16 cellular contexts compared by ENCODE assay signal in the genomic region with DNA sequence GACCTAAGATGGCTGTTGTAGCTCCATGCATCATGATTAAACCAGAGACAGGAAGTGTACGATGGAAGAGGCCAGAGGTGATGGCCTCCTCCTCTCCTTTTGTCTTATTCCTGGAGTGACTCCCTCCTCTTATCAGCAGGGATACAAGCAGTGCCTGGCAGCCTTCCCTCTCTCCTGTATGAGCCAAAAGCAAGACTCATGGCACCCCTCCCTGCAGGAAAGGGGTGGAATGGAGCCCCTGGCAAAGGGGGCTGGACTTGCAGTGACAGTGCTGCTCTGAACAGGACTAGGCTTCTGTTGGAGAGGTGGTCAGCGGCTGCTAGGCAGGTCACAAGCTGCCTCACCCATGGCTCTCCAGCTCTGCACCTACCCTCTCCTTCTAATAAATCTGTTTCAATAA. TPM values are rescaled to one million over a fixed set of nuclear protein-coding genes. Genes with fewer than 3 reads are reported as not detected.
DNase-seq lines count a peak whose midpoint lies in the region; ATAC-seq and TF ChIP-seq lines count a peak whose summit lies in the region.
"Had no signal": no experiment of that assay in that cellular context is flagged by ENCODE, and none has a peak within 500 bp of the region (broad histone marks: within the 10 kb centered on the region; RNA-seq: fewer than 3 reads in every experiment).

No MANE protein-coding gene starts in this region.

- TF ChIP-seq CTCF in right atrium auricular region (IDR thresholded peaks at IDR 0.05) (no peak), heart left ventricle (IDR thresholded peaks at IDR 0.05) (no peak)

- WGBS in heart left ventricle, 4 donors, result 60 to 75% (median 65%) methylated on average over 2 of the region's 2 CpGs
- 77% methylated on average over 2 of the region's 2 CpGs for WGBS in right cardiac atrium

- H3K9me3 ChIP-seq in right atrium auricular region (peaks cover 0 to 8% of the 10 kb centered on the region in 2 donors), heart left ventricle (peaks cover 0 to 16% (median 0%) of the 10 kb centered on the region in 12 donors), right cardiac atrium (ENCODE audit: control insufficient read depth, low read length) (no peaks in the 10 kb centered on the region)
- H3K9me3 ChIP-seq: HAP-1 had no signal

- H3K4me1 ChIP-seq in right atrium auricular region (peaks cover 0 to 12% of the 10 kb centered on the region in 2 donors), heart left ventricle (peaks cover 0 to 10% (median 0%) of the 10 kb centered on the region in 12 donors), right cardiac atrium (ENCODE audit: control insufficient read depth, insufficient read depth, low read length) (peaks cover 6% of the 10 kb centered on the region)
- H3K4me1 ChIP-seq: BLaER1, HAP-1 had no signal

- ATAC-seq in Right ventricle myocardium inferior, result peak; percentile 89
- peak; percentile 89 to 95 (median 94) for ATAC-seq in heart left ventricle
- peak; percentile 86 to 87 for ATAC-seq in right cardiac atrium
- no peak for ATAC-seq in HG03469 (IDR thresholded peaks at IDR 0.05; ENCODE audit: unreplicated experiment)
- no peak for ATAC-seq in HG03457 (IDR thresholded peaks at IDR 0.05; ENCODE audit: unreplicated experiment)

- TF ChIP-seq POLR2A in heart left ventricle (IDR thresholded peaks at IDR 0.05), result no peak

- intact Hi-C loops in Right ventricle myocardium inferior (cut with DNase I) (no loop called here), heart left ventricle (cut with DNase I) (loop anchor here in 1 of 10 donors (5.0 kb wide), 1 partner anchor 63 kb away; no protein-coding TSS in a partner anchor), right cardiac atrium (cut with DNase I) (no loop called here)

- H3K27ac ChIP-seq in right atrium auricular region (peak overlapping the region in 1 of 2 donors; percentile 45), heart left ventricle (peak overlapping the region in 9 of 12 donors; percentile 8 to 76 (median 48)), right cardiac atrium (ENCODE audit: low read length) (peak overlapping the region; percentile 36)
- H3K27ac ChIP-seq: 22Rv1, BLaER1 had no signal

- H3K27me3 ChIP-seq in right atrium auricular region, result no peaks in the 10 kb centered on the region
- no peaks in the 10 kb centered on the region for H3K27me3 ChIP-seq in heart left ventricle
- H3K27me3 ChIP-seq in right cardiac atrium (ENCODE audit: control insufficient read depth, insufficient read depth), result no peaks in the 10 kb centered on the region
- H3K27me3 ChIP-seq: BLaER1 had no signal

- no peak for DNase-seq in Right ventricle myocardium inferior (ENCODE audit: missing footprints)
- no peak for DNase-seq in right atrium auricular region (ENCODE audit: low spot score)
- peak; percentile 41 to 91 (median 73) for DNase-seq in heart left ventricle
- peak; percentile 61 to 87 (median 71) for DNase-seq in right cardiac atrium
- no peak for DNase-seq in COLO668 (lab: John Stamatoyannopoulos, UW; ENCODE audit: unreplicated experiment)
- DNase-seq: AML-193; CD8-positive, alpha-beta memory T cell; DMS53; GF-D8 had no signal

- H3K36me3 ChIP-seq in right atrium auricular region (peaks cover 55% of the 10 kb centered on the region), heart left ventricle (peaks cover 0 to 61% (median 52%) of the 10 kb centered on the region in 9 donors)

- H3K4me3 ChIP-seq in right atrium auricular region (no peak overlapping the region), heart left ventricle (no peak overlapping the region), right cardiac atrium (ENCODE audit: low read length) (no peak overlapping the region)
- H3K4me3 ChIP-seq: BLaER1, HAP-1 had no signal

RNA-seq across cellular contexts. Expression of a gene that starts 8.4 kb away (rescaled TPM):
- total RNA-seq in Right ventricle myocardium inferior (7.7 TPM), right atrium auricular region (1 to 10 TPM; 3.9 to 7.0 TPM), heart left ventricle (10 to 100 TPM in 1 of 9 donors, 1 to 10 TPM in 8; 4.6 to 10.5 (median 7.0) TPM), right cardiac atrium (1 to 10 TPM; 4.5 to 7.9 (median 5.4) TPM)
- polyA plus RNA-seq in heart left ventricle (10 to 100 TPM in 1 of 2 donors, 1 to 10 TPM in 1; 5.4 to 13.5 TPM), right cardiac atrium (5.0 TPM)

RNA-seq across cellular contexts. Expression of a gene that starts 8.6 kb away (rescaled TPM):
- total RNA-seq in Right ventricle myocardium inferior (40.8 TPM), right atrium auricular region (10 to 100 TPM; 34.4 to 41.6 TPM), heart left ventricle (10 to 100 TPM; 30.6 to 66.5 (median 41.4) TPM), right cardiac atrium (10 to 100 TPM; 37.2 to 45.9 (median 43.1) TPM)
- polyA plus RNA-seq in heart left ventricle (10 to 100 TPM; 32.2 to 52.3 TPM), right cardiac atrium (27.7 TPM)

RNA-seq across cellular contexts. Expression of a gene that starts 22.0 kb away (rescaled TPM):
- total RNA-seq in Right ventricle myocardium inferior, result 99.2 TPM
- 10 to 100 TPM; 16.1 to 25.4 TPM for total RNA-seq in right atrium auricular region
- total RNA-seq in heart left ventricle, result 100 to 1,000 TPM in 4 of 9 donors, 10 to 100 TPM in 5; 31.4 to 210 (median 54.7) TPM
- polyA plus RNA-seq in heart left ventricle, result 100 to 1,000 TPM in 1 of 2 donors, 10 to 100 TPM in 1; 20.5 to 148 TPM
- total RNA-seq in right cardiac atrium, result 10 to 100 TPM; 13.2 to 25.3 (median 15.8) TPM
- 38.7 TPM for polyA plus RNA-seq in right cardiac atrium
- total RNA-seq: A673; CD8-positive, alpha-beta memory T cell; H1 had no signal
- polyA plus RNA-seq: CD8-positive, alpha-beta memory T cell had no signal

RNA-seq across cellular contexts. Expression of a gene that starts 30.7 kb away (rescaled TPM):
- total RNA-seq in Right ventricle myocardium inferior (21.2 TPM), right atrium auricular region (1,000 to 10,000 TPM in 1 of 2 donors, 10 to 100 TPM in 1; 52.7 to 1,105 TPM), heart left ventricle (100 to 1,000 TPM in 1 of 9 donors, 10 to 100 TPM in 1, 1 to 10 TPM in 6, under 1 TPM in 1; 0.42 to 314 (median 3.6) TPM), right cardiac atrium (100 to 1,000 TPM in 1 of 4 donors, 10 to 100 TPM in 2, 1 to 10 TPM in 1; 3.1 to 103 (median 36.3) TPM)
- polyA plus RNA-seq in heart left ventricle (1 to 10 TPM; 2.7 to 4.3 TPM), right cardiac atrium (13.2 TPM)
- total RNA-seq: A673; CD8-positive, alpha-beta memory T cell; H1 had no signal
- polyA plus RNA-seq: CD8-positive, alpha-beta memory T cell; H1 had no signal

Comparison
In these comparisons a context has a peak if more than half of its experiments do, and no peak if none do; other contexts are left out.
1. DNase-seq: peak in heart left ventricle (5 of 5) and right cardiac atrium (3 of 3); none in Right ventricle myocardium inferior (single experiment), right atrium auricular region (single experiment) and COLO668 (single experiment).
2. ATAC-seq: peak in Right ventricle myocardium inferior (single experiment), heart left ventricle (4 of 4) and right cardiac atrium (2 of 2); none in HG03469 (single experiment) and HG03457 (single experiment).